In genomic region chr17:1561420-1562177, GRCh38 we compare ENCODE assay signal across 8 cellular contexts. TPM values are rescaled to one million over a fixed set of nuclear protein-coding genes. Genes with fewer than 3 reads are reported as not detected.
DNase-seq lines count a peak whose midpoint lies in the region; ATAC-seq and TF ChIP-seq lines count a peak whose summit lies in the region.

No MANE protein-coding gene starts in this region.

- peak overlapping the region; percentile 80 for H3K27ac Mint-ChIP-seq in Calu3 (ENCODE audit: unreplicated experiment)

- no peaks in the 10 kb centered on the region for H3K9me3 Mint-ChIP-seq in Calu3 (ENCODE audit: low read depth, unreplicated experiment)

- H3K4me3 ChIP-seq in HFF-Myc (replicated peaks; ENCODE audit: low read depth, low read length) = peak overlapping the region; percentile 70
- H3K4me3 ChIP-seq in SJSA1 = peak overlapping the region; percentile 94

- DNase-seq in Calu3 (peak; percentile 35), HFF-Myc (ENCODE audit: extremely low read depth, low read depth) (no peak), SJSA1 (ENCODE audit: low read depth in 1 of 2, low spot score in 2 of 2) (peak in 1 of 2 experiments; percentile 33), astrocyte of the hippocampus (ENCODE audit: low read depth, low spot score) (peak; percentile 66), iPS-NIHi7 (ENCODE audit: extremely low spot score) (peak; percentile 58), dedifferentiated amniotic fluid mesenchymal stem cell (ENCODE audit: extremely low spot score) (no peak)
- peak; percentile 56 for DNase-seq in stimulated activated CD4-positive, alpha-beta T cell treated with anti-CD3 and anti-CD28 coated beads, Interleukin-15, amount 100 ng/mL, for 24 hours

- peaks cover 14% of the 10 kb centered on the region for H3K4me1 ChIP-seq in SJSA1 (replicated peaks)

- BruUV-seq in Calu3 (replicated peaks; lab: Mats Ljungman, UMichigan) = no TSS peak

- CTCF ChIA-PET in Calu3 (lab: Charles Lee) = interaction anchor here (0.5 kb wide), 1 partner anchor 78 kb away, joined by 3 read pairs; no protein-coding TSS in a partner anchor

- TF ChIP-seq CTCF in Calu3 (IDR thresholded peaks at IDR 0.05; ENCODE audit: unreplicated experiment) (no peak), HFF-Myc (IDR thresholded peaks at IDR 0.05; ENCODE audit: low read depth, low read length, missing control alignments) (no peak)

- H3K27me3 Mint-ChIP-seq in Calu3 (ENCODE audit: unreplicated experiment) = peaks cover 14% of the 10 kb centered on the region

- peak overlapping the region; percentile 53; the same call in 1 of the 2 replicates for H3K27ac ChIP-seq in SJSA1

- H3K4me1 Mint-ChIP-seq in Calu3 (ENCODE audit: low read depth, unreplicated experiment) = peaks cover 25% of the 10 kb centered on the region

- intact Hi-C loops in Calu3 (cut with micrococcal nuclease; ENCODE audit: unreplicated experiment) = no loop called here

- no peaks in the 10 kb centered on the region for H3K27me3 ChIP-seq in SJSA1 (replicated peaks)

- no peaks in the 10 kb centered on the region for H3K9me3 ChIP-seq in SJSA1 (replicated peaks)

- no peak for ATAC-seq in HG02884 (IDR thresholded peaks at IDR 0.05; ENCODE audit: unreplicated experiment)

- peaks cover 28% of the 10 kb centered on the region for H3K36me3 Mint-ChIP-seq in Calu3 (ENCODE audit: insufficient read depth, unreplicated experiment)

- peak overlapping the region; percentile 90 for H3K4me3 Mint-ChIP-seq in Calu3 (ENCODE audit: low read depth, unreplicated experiment)

- H3K36me3 ChIP-seq in SJSA1 = peaks cover 17% of the 10 kb centered on the region; the same call in 1 of the 2 replicates

RNA-seq across cellular contexts. Expression of gene PITPNA, which starts 1.0 kb away (rescaled TPM):
- 52.0 and 59.4 TPM in 2 replicates for total RNA-seq in Calu3 (2022)
- total RNA-seq in SJSA1 (2014; rRNA removed; shearing (Covaris generic)) = 15.7 and 37.8 TPM in 2 replicates

RNA-seq across cellular contexts. Expression of gene INPP5K, which starts 45.2 kb away (rescaled TPM):
- 15.4 and 18.7 TPM in 2 replicates for total RNA-seq in Calu3 (2022)
- total RNA-seq in SJSA1 (2014; rRNA removed; shearing (Covaris generic)) = 18.1 and 34.4 TPM in 2 replicates

Comparison
In these comparisons a context has a peak if more than half of its experiments do, and no peak if none do; other contexts are left out.
1. DNase-seq: peak in Calu3 (single experiment), astrocyte of the hippocampus (single experiment), iPS-NIHi7 (single experiment) and stimulated activated CD4-positive, alpha-beta T cell treated with anti-CD3 and anti-CD28 coated beads, Interleukin-15, amount 100 ng/mL, for 24 hours (single experiment); none in HFF-Myc (single experiment) and dedifferentiated amniotic fluid mesenchymal stem cell (single experiment).